4 cellular contexts compared by ENCODE assay signal in genomic region chr1:108461758-108462157, GRCh38. TPM values are rescaled to one million over a fixed set of nuclear protein-coding genes. Genes with fewer than 3 reads are reported as not detected.
"Had no signal": no experiment of that assay in that cellular context is flagged by ENCODE, and none has a peak within 500 bp of the region (broad histone marks: within the 10 kb centered on the region; RNA-seq: fewer than 3 reads in every experiment).

No MANE protein-coding gene starts in this region.

RNA-seq across cellular contexts. Expression of gene NBPF6, which starts 11.6 kb away (rescaled TPM):
- total RNA-seq: LHCN-M2, M059J, MCF 10A, NCI-H460 had no signal
